In the genomic region with DNA sequence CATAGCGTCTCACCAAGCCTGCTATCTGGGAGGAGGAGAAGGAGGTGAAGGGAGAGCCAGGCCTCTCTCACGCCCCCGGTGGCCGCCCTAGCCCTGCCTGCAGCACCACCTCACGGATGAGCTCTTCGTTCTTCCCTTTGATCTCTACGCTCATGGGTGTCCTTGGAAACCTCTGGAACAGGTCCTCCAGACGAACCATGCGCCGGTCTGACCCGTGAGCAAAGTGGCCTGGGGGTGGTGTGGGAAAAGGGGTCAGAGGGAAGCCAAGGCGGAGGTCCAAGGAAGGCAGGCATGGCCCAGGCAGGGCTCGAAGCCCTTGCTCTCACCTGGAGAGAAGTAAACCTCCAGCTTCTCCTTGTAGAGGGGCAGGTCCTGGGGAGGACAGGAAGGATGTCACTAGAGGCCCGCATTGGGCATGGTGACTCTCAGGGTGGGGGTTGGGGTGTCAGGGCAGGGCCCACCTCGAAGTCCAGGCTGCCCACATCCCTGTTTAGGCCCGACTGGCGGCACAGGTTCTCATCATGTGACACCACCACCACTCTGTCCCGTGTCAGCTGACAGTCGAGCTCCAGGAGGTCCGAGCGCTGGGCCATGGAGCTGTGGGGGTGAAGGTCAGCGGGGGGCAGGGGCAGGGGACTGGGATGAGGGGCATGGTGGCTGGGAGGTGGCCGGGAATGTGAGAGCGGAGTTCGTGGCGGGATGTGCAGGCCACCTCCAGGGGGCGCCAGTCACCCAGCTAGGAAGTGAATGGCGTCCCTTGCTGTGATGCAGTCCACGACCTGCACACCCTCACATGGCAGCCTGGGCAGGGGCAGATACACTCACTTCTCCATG, we compare ENCODE assay signal across 8 cellular contexts. TPM values are rescaled to one million over a fixed set of nuclear protein-coding genes. Genes with fewer than 3 reads are reported as not detected.
A peak's percentile ranks its signal among the peaks of the same experiment; 100 is the strongest.
DNase-seq lines count a peak whose midpoint lies in the region; ATAC-seq lines count a peak whose summit lies in the region.

No MANE protein-coding gene starts in this region.

- no peak overlapping the region for H3K4me3 Mint-ChIP-seq in activated naive CD8-positive, alpha-beta T cell treated with anti-CD3 and anti-CD28 coated beads, Interleukin-2, amount 10 ng/mL, durations not matched to agents 7 days and 5 days

- no peaks in the 10 kb centered on the region for H3K9me3 Mint-ChIP-seq in activated naive CD8-positive, alpha-beta T cell treated with anti-CD3 and anti-CD28 coated beads, Interleukin-2, amount 10 ng/mL, durations not matched to agents 7 days and 5 days

- DNase-seq in activated gamma-delta T cell treated with anti-CD3 and anti-CD28 coated beads, Interleukin-2, amount 50 U/mL, for 16 hours (ENCODE audit: low read depth): peak; percentile 27
- DNase-seq in activated gamma-delta T cell treated with Interleukin-2 at 50 U/mL for 16 hours (no peak), SHP77 treated with DMSO at 0.1 percent for 48 hours (lab: John Stamatoyannopoulos, UW) (peak; percentile 39), hepatic stellate cell (ENCODE audit: low spot score) (peak; percentile 67), hippocampal formation (lab: John Stamatoyannopoulos, UW) (no peak)
- peak; percentile 75 for DNase-seq in activated naive CD8-positive, alpha-beta T cell treated with anti-CD3 and anti-CD28 coated beads, Interleukin-2, amount 10 ng/mL, durations not matched to agents 7 days and 5 days
- DNase-seq in stimulated activated CD4-positive, alpha-beta T cell treated with anti-CD3 and anti-CD28 coated beads, Interleukin-2, amount 100 ng/mL, for 24 hours: peak; percentile 80 to 82

- H3K27me3 Mint-ChIP-seq in activated naive CD8-positive, alpha-beta T cell treated with anti-CD3 and anti-CD28 coated beads, Interleukin-2, amount 10 ng/mL, durations not matched to agents 7 days and 5 days: no peaks in the 10 kb centered on the region

- POLR2A ChIA-PET in activated naive CD8-positive, alpha-beta T cell treated with anti-CD3 and anti-CD28 coated beads, Interleukin-2, amount 10 ng/mL, durations not matched to agents 7 days and 5 days (lab: Charles Lee): interaction anchor here (0.8 to 4.8 kb wide), 7 partner anchors 8 to 295 kb away, joined by 3 to 30 read pairs (median 4); a partner anchor contains a TSS

- peak; percentile 50 for ATAC-seq in activated naive CD8-positive, alpha-beta T cell treated with anti-CD3 and anti-CD28 coated beads, Interleukin-2, amount 10 ng/mL, durations not matched to agents 7 days and 5 days (ENCODE audit: low read depth)
- no peak for ATAC-seq in HG02938 (IDR thresholded peaks at IDR 0.05; ENCODE audit: unreplicated experiment)

- H3K27ac Mint-ChIP-seq in activated naive CD8-positive, alpha-beta T cell treated with anti-CD3 and anti-CD28 coated beads, Interleukin-2, amount 10 ng/mL, durations not matched to agents 7 days and 5 days: peak overlapping the region; percentile 64

- H3K4me1 Mint-ChIP-seq in activated naive CD8-positive, alpha-beta T cell treated with anti-CD3 and anti-CD28 coated beads, Interleukin-2, amount 10 ng/mL, durations not matched to agents 7 days and 5 days: peaks cover 9% of the 10 kb centered on the region

- peaks cover 17% of the 10 kb centered on the region for H3K36me3 Mint-ChIP-seq in activated naive CD8-positive, alpha-beta T cell treated with anti-CD3 and anti-CD28 coated beads, Interleukin-2, amount 10 ng/mL, durations not matched to agents 7 days and 5 days

RNA-seq across cellular contexts. Expression of a gene that starts 0.9 kb away (rescaled TPM):
- 10 to 100 TPM; 14.3 to 18.6 TPM for total RNA-seq in activated naive CD8-positive, alpha-beta T cell treated with anti-CD3 and anti-CD28 coated beads, Interleukin-2, amount 10 ng/mL, durations not matched to agents 7 days and 5 days

RNA-seq across cellular contexts. Expression of a gene that starts 10.6 kb away (rescaled TPM):
- 10 to 100 TPM; 77.6 to 81.4 TPM for total RNA-seq in activated naive CD8-positive, alpha-beta T cell treated with anti-CD3 and anti-CD28 coated beads, Interleukin-2, amount 10 ng/mL, durations not matched to agents 7 days and 5 days

RNA-seq across cellular contexts. Expression of a gene that starts 16.4 kb away (rescaled TPM):
- total RNA-seq in activated naive CD8-positive, alpha-beta T cell treated with anti-CD3 and anti-CD28 coated beads, Interleukin-2, amount 10 ng/mL, durations not matched to agents 7 days and 5 days: 100 to 1,000 TPM; 135 to 139 TPM

RNA-seq across cellular contexts. Expression of a gene that starts 20.7 kb away (rescaled TPM):
- 1 to 10 TPM; 2.4 to 3.0 TPM for total RNA-seq in activated naive CD8-positive, alpha-beta T cell treated with anti-CD3 and anti-CD28 coated beads, Interleukin-2, amount 10 ng/mL, durations not matched to agents 7 days and 5 days

RNA-seq across cellular contexts. Expression of a gene that starts 36.6 kb away (rescaled TPM):
- total RNA-seq in activated naive CD8-positive, alpha-beta T cell treated with anti-CD3 and anti-CD28 coated beads, Interleukin-2, amount 10 ng/mL, durations not matched to agents 7 days and 5 days: 100 to 1,000 TPM; 123 to 133 TPM

Comparison
In these comparisons a context has a peak if more than half of its experiments do, and no peak if none do; other contexts are left out.
1. DNase-seq: peak in activated gamma-delta T cell treated with anti-CD3 and anti-CD28 coated beads, Interleukin-2, amount 50 U/mL, for 16 hours (single experiment), SHP77 treated with DMSO at 0.1 percent for 48 hours (single experiment), activated naive CD8-positive, alpha-beta T cell treated with anti-CD3 and anti-CD28 coated beads, Interleukin-2, amount 10 ng/mL, durations not matched to agents 7 days and 5 days (single experiment), hepatic stellate cell (single experiment) and stimulated activated CD4-positive, alpha-beta T cell treated with anti-CD3 and anti-CD28 coated beads, Interleukin-2, amount 100 ng/mL, for 24 hours (2 of 2); none in activated gamma-delta T cell treated with Interleukin-2 at 50 U/mL for 16 hours (single experiment) and hippocampal formation (0 of 2).